In the genomic region with DNA sequence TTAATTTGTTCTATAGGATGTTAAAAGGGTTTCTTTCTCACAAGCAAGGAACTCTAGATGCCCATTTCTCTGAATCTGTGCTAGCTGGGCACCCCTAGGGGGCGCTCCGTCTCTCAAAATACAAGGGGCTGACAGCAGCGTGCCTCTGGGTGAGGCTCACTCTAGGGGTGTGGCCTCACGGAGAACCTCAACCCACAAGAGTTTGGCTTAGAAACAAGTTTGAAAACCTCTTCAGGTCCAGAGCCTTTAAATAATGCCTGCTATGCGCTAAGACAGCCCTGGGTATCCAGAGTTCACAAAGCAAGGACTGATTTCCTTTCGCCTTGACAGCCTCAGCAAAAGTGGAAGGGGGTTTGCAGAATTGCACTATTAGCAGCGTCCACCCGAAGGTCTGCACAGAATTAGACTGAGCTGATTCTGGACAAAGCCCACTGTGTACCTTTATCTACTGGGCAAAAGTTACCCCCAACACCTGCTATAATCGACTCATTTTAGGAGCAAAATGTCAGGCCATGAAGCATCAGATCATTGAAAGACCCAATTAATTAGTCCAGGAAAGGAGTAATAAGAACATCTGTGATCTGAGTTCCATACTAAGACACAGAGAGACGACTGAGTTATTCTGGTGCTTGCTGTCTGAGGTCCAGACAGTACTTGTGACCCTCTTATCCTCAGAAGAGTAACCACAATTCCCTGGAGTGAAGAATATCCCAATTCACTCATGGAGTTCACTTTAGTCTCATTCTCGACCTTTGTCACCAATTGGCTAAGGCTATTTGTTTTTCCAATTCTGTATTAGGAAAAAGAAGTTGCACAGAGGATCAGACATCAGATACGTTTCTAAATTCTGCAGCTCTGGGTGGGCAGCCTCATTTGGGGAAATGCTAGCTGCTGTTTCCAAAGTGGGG, we compare ENCODE assay signal across 8 cellular contexts. TPM values are rescaled to one million over a fixed set of nuclear protein-coding genes. Genes with fewer than 3 reads are reported as not detected.
DNase-seq lines count a peak whose midpoint lies in the region; ATAC-seq lines count a peak whose summit lies in the region.

No MANE protein-coding gene starts in this region.

- H3K36me3 ChIP-seq in muscle layer of colon (ENCODE audit: insufficient read depth, low read length), result no peaks in the 10 kb centered on the region

- H3K27ac ChIP-seq in muscle layer of colon (ENCODE audit: low read depth, low read length), result peak overlapping the region; percentile 94

- no peaks in the 10 kb centered on the region for H3K9me3 ChIP-seq in muscle layer of colon (ENCODE audit: low read length)

- no peaks in the 10 kb centered on the region for H3K36me3 Mint-ChIP-seq in activated T-cell treated with anti-CD3 and anti-CD28 coated beads, Interleukin-2, amount 50 U/mL, for 24 hours (ENCODE audit: low read depth)

- DNase-seq in DMS 273 (lab: John Stamatoyannopoulos, UW; ENCODE audit: unreplicated experiment), result peak; percentile 94
- DNase-seq in HuH-7 (ENCODE audit: low spot score), result peak; percentile 68
- DNase-seq in OCI-M1 (lab: John Stamatoyannopoulos, UW), result peak; percentile 95
- peak; percentile 84 for DNase-seq in activated T-cell treated with anti-CD3 and anti-CD28 coated beads, Interleukin-2, amount 50 U/mL, for 24 hours
- DNase-seq in stimulated activated CD8-positive, alpha-beta memory T cell treated with anti-CD3 and anti-CD28 coated beads, Interleukin-4, amount 100 ng/mL, for 48 hours, result peak; percentile 88

- peak overlapping the region; percentile 97 for H3K9ac ChIP-seq in muscle layer of colon (ENCODE audit: low read length)

- H3K27me3 Mint-ChIP-seq in activated T-cell treated with anti-CD3 and anti-CD28 coated beads, Interleukin-2, amount 50 U/mL, for 24 hours, result peaks cover 66% of the 10 kb centered on the region

- peak overlapping the region; percentile 62 to 89 for H3K4me3 ChIP-seq in muscle layer of colon (ENCODE audit: low read depth in 1 of 2, low read length in 2 of 2)

- no peak overlapping the region for H3K27ac Mint-ChIP-seq in activated T-cell treated with anti-CD3 and anti-CD28 coated beads, Interleukin-2, amount 50 U/mL, for 24 hours

- no peaks in the 10 kb centered on the region for H3K9me3 Mint-ChIP-seq in activated T-cell treated with anti-CD3 and anti-CD28 coated beads, Interleukin-2, amount 50 U/mL, for 24 hours

- peak; percentile 98 for ATAC-seq in GM21526 (IDR thresholded peaks at IDR 0.05; ENCODE audit: low FRiP score, unreplicated experiment)
- ATAC-seq in esophagus mucosa, result peak; percentile 97

- no peaks in the 10 kb centered on the region for H3K27me3 ChIP-seq in muscle layer of colon (ENCODE audit: control insufficient read depth in 1 of 2, insufficient read depth in 2 of 2, low read length in 2 of 2)

- H3K4me3 Mint-ChIP-seq in activated T-cell treated with anti-CD3 and anti-CD28 coated beads, Interleukin-2, amount 50 U/mL, for 24 hours, result peak overlapping the region; percentile 73

- peaks cover 18% of the 10 kb centered on the region for H3K4me1 Mint-ChIP-seq in activated T-cell treated with anti-CD3 and anti-CD28 coated beads, Interleukin-2, amount 50 U/mL, for 24 hours (ENCODE audit: low read depth)

- H3K4me1 ChIP-seq in muscle layer of colon (ENCODE audit: insufficient read depth, low read length), result peaks cover 10% of the 10 kb centered on the region

RNA-seq across cellular contexts. Expression of a gene that starts 0.6 kb away (rescaled TPM):
- 0.76 TPM for total RNA-seq in esophagus mucosa

RNA-seq across cellular contexts. Expression of a gene that starts 37.4 kb away (rescaled TPM):
- 9.0 TPM for total RNA-seq in esophagus mucosa

Comparison
In these comparisons a context has a peak if more than half of its experiments do, and no peak if none do; other contexts are left out.
1. Peak in every context shown above with its lines: DNase-seq, ATAC-seq, H3K4me3 ChIP-seq and H3K27ac ChIP-seq.